In genomic region chr17:32227910-32228309, GRCh38 we compare ENCODE assay signal across 26 cellular contexts. TPM values are rescaled to one million over a fixed set of nuclear protein-coding genes. Genes with fewer than 3 reads are reported as not detected.
DNase-seq lines count a peak whose midpoint lies in the region; ATAC-seq, FAIRE-seq and TF ChIP-seq lines count a peak whose summit lies in the region.
"Had no signal": no experiment of that assay in that cellular context is flagged by ENCODE, and none has a peak within 500 bp of the region (broad histone marks: within the 10 kb centered on the region; RNA-seq: fewer than 3 reads in every experiment).

No MANE protein-coding gene starts in this region.

- no peak overlapping the region for H2BK12ac ChIP-seq in mesenchymal stem cell (ENCODE audit: low read length in 2 of 2)

- DNase-seq in GM12892 (ENCODE audit: insufficient read length), result no peak
- DNase-seq in iPS DF 19.7 (ENCODE audit: low read depth, low spot score), result peak; percentile 69
- peak; percentile 54 for DNase-seq in iPS-NIHi7 (ENCODE audit: extremely low spot score)
- DNase-seq in mesenchymal stem cell, result no peak
- DNase-seq in gastrocnemius medialis, result no peak
- DNase-seq: HCEC 1CT; Karpas-422; MV-4-11; NCI-H1105 treated with DMSO at 0.1 percent for 48 hours; NCI-H146; NCI-H1930; NCI-H2107; NCI-H524 treated with DMSO at 0.1 percent for 48 hours; NCI-H82; NK-92 treated with Interleukin-12 subunit alpha and Interleukin-12 subunit beta, amount 100 ng/mL, for 24 hours; PC-9; SJCRH30 had no signal

- peaks cover 9% of the 10 kb centered on the region for H3K36me3 ChIP-seq in HUES64 (ENCODE audit: insufficient read depth, low read length)
- peaks cover 3 to 5% of the 10 kb centered on the region in 2 experiments for H3K36me3 ChIP-seq in mesenchymal stem cell (ENCODE audit: control insufficient read depth in 1 of 2, insufficient read depth in 2 of 2, low read depth in 1 of 2, low read length in 2 of 2)
- peaks cover 0 to 11% of the 10 kb centered on the region in 2 donors for H3K36me3 ChIP-seq in gastrocnemius medialis
- H3K36me3 ChIP-seq: SJCRH30 had no signal

- H4K8ac ChIP-seq in mesenchymal stem cell (ENCODE audit: low read length), result no peak overlapping the region

- FAIRE-seq in GM12892 (lab: Jason Lieb, UNC), result peak; percentile 40
- FAIRE-seq: D721Med, G401.6, GM19239, HepG2 had no signal

- TF ChIP-seq POLR2A in GM12892 (IDR thresholded peaks at IDR 0.05; ENCODE audit: low read depth, low read length), result no peak
- TF ChIP-seq POLR2A in gastrocnemius medialis (IDR thresholded peaks at IDR 0.05), result no peak

- no peak overlapping the region for H3K4ac ChIP-seq in mesenchymal stem cell (ENCODE audit: low read depth in 1 of 2, low read length in 2 of 2)

- intact Hi-C loops in gastrocnemius medialis (cut with DNase I; ENCODE audit: low total_unique reads), result no loop called here

- H3K27me3 ChIP-seq in HUES64 (ENCODE audit: insufficient read depth, low read length), result no peaks in the 10 kb centered on the region
- H3K27me3 ChIP-seq in mesenchymal stem cell (ENCODE audit: control insufficient read depth in 1 of 2, insufficient read depth in 1 of 2, low read length in 2 of 2), result no peaks in the 10 kb centered on the region
- H3K27me3 ChIP-seq in gastrocnemius medialis, result no peaks in the 10 kb centered on the region
- H3K27me3 ChIP-seq: SJCRH30 had no signal

- peaks cover 2% of the 10 kb centered on the region for H3K79me1 ChIP-seq in mesenchymal stem cell (replicated peaks; ENCODE audit: low read length, poor library complexity, severe bottlenecking)

- no peak overlapping the region for H3K18ac ChIP-seq in mesenchymal stem cell (ENCODE audit: low read depth in 1 of 2, low read length in 2 of 2)

- H3K27ac ChIP-seq in HUES64 (ENCODE audit: low read depth, low read length) (peak overlapping the region; percentile 80), mesenchymal stem cell (ENCODE audit: low read length, poor library complexity, severe bottlenecking) (no peak overlapping the region), gastrocnemius medialis (no peak overlapping the region)
- H3K27ac ChIP-seq: PC-9, SJCRH30 had no signal

- H3K14ac ChIP-seq in mesenchymal stem cell (ENCODE audit: low read length in 2 of 2), result no peak overlapping the region

- H3K23ac ChIP-seq in mesenchymal stem cell (ENCODE audit: low read length in 2 of 2), result no peak overlapping the region

- peaks cover 25% of the 10 kb centered on the region for H3K4me1 ChIP-seq in HUES64 (ENCODE audit: insufficient read depth, low read length)
- H3K4me1 ChIP-seq in mesenchymal stem cell (ENCODE audit: control insufficient read depth, insufficient read depth, low read depth, low read length), result no peaks in the 10 kb centered on the region
- no peaks in the 10 kb centered on the region for H3K4me1 ChIP-seq in gastrocnemius medialis
- H3K4me1 ChIP-seq: SJCRH30 had no signal

- H2BK120ac ChIP-seq in mesenchymal stem cell (ENCODE audit: low read depth, low read length), result no peak overlapping the region

- H2BK15ac ChIP-seq in mesenchymal stem cell (ENCODE audit: low read depth, poor library complexity, severe bottlenecking), result no peak overlapping the region

- H4K91ac ChIP-seq in mesenchymal stem cell (ENCODE audit: low read length), result no peak overlapping the region

- no peak overlapping the region for H2AFZ ChIP-seq in mesenchymal stem cell (ENCODE audit: low read depth, low read length)
- H2AFZ ChIP-seq: PC-9 had no signal

- H3K4me2 ChIP-seq in mesenchymal stem cell (ENCODE audit: low read length, poor library complexity, severe bottlenecking), result no peak overlapping the region
- H3K4me2 ChIP-seq: PC-9 had no signal

- no peaks in the 10 kb centered on the region for H3K9me3 ChIP-seq in HUES64 (ENCODE audit: insufficient read depth, low read depth, low read length)
- no peaks in the 10 kb centered on the region for H3K9me3 ChIP-seq in mesenchymal stem cell (ENCODE audit: control insufficient read depth, low read length)
- H3K9me3 ChIP-seq in gastrocnemius medialis, result no peaks in the 10 kb centered on the region
- H3K9me3 ChIP-seq: SJCRH30 had no signal

- TF ChIP-seq CTCF in gastrocnemius medialis (IDR thresholded peaks at IDR 0.05 in 4 of 5, conservative IDR thresholded peaks at IDR 0.05 in 1 of 5), result no peak

- 8% methylated on average over 9 of the region's 9 CpGs for WGBS in HUES64
- 62% methylated on average over 9 of the region's 9 CpGs for WGBS in mesenchymal stem cell

- in situ Hi-C loops in gastrocnemius medialis (cut with MboI; ENCODE audit: low sequenced_read_pairs in 4 of 4), result no loop called here

- H2AK5ac ChIP-seq in mesenchymal stem cell (ENCODE audit: low read length, severe bottlenecking), result no peak overlapping the region

- peak overlapping the region; percentile 32 for H3K4me3 ChIP-seq in HUES64 (ENCODE audit: low read length)
- H3K4me3 ChIP-seq in mesenchymal stem cell (ENCODE audit: insufficient read depth in 1 of 2, low read depth in 1 of 2, low read length in 2 of 2), result no peak overlapping the region
- no peak overlapping the region for H3K4me3 ChIP-seq in gastrocnemius medialis
- H3K4me3 ChIP-seq: PC-9, SJCRH30 had no signal

- H2BK5ac ChIP-seq in mesenchymal stem cell (ENCODE audit: low read depth, low read length, poor library complexity, severe bottlenecking), result no peak overlapping the region

- no peak for ATAC-seq in GM19023 (IDR thresholded peaks at IDR 0.05; ENCODE audit: unreplicated experiment)
- no peak for ATAC-seq in gastrocnemius medialis
- no peak for ATAC-seq in HG02884 (IDR thresholded peaks at IDR 0.05; ENCODE audit: unreplicated experiment)
- ATAC-seq: HepG2, Right ventricle myocardium inferior, SK-N-SH treated with all-trans-retinoic acid at 6 μM for 48 hours had no signal

- H3K9ac ChIP-seq in HUES64 (ENCODE audit: low read depth, low read length) (no peak overlapping the region), mesenchymal stem cell (ENCODE audit: low read length) (no peak overlapping the region)

RNA-seq across cellular contexts. Expression of gene RHBDL3, which starts 37.7 kb away (rescaled TPM):
- polyA plus RNA-seq in GM12892 (2012; ENCODE audit: missing spikeins), result 0.19 TPM
- polyA plus RNA-seq in HUES64 (2013, experiment 1 of 2), result 5.7 TPM
- 5.7 TPM for polyA plus RNA-seq in HUES64 (2013, experiment 2 of 2)
- 0.01 TPM for polyA plus RNA-seq in mesenchymal stem cell (2013, experiment 1 of 2)
- 0.01 TPM for polyA plus RNA-seq in mesenchymal stem cell (2013, experiment 2 of 2)
- not detected for total RNA-seq in gastrocnemius medialis
- total RNA-seq: PC-9, SJCRH30 had no signal
- polyA plus RNA-seq: HepG2 had no signal

Comparison
In these comparisons a context has a peak if more than half of its experiments do, and no peak if none do; other contexts are left out.
1. DNase-seq: peak in iPS DF 19.7 (single experiment) and iPS-NIHi7 (single experiment); none in GM12892 (single experiment), mesenchymal stem cell (single experiment) and gastrocnemius medialis (0 of 2).